2 cellular contexts compared by ENCODE assay signal in the genomic region with DNA sequence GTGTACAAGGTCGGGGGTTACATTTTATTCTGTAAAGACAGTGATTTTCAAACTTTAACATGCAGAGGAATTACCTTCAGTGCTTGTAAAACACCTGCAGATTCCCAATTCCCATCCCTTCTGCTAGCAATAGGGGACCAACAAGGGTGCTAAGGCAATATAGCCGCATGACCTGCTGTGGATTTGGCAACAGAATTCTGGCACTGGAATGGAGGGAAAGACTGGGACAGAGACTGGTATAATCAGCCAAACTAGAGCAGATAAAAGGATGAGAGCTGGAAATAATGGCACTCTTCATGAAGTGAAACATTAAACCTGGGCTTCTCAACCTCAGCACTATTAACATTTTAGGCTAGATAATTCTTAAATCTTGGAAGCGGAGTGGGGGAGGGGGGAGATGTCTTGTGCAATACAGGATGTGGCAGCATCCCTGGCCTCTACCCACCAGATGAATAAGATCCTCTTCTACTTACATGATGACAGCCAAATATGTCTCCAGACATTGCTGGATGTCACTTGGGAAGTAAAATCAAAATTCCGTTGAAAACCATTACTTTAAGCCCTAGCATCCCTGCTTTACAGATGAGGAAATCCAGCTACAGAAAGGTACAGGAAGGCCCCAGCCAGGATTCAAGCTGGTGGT.
TF ChIP-seq lines count a peak whose summit lies in the region.

No MANE protein-coding gene starts in this region.

TF ChIP-seq in K562, 482 proteins besides CTCF, POLR2A, EP300 and RAD21 (continued from another document):
- TF ChIP-seq ZNF644 (tag; IDR thresholded peaks at IDR 0.05; ENCODE audit: low read depth), result no peak

TF ChIP-seq in liver, 16 proteins besides CTCF, POLR2A, EP300 and RAD21:
- TF ChIP-seq, protein P1, sequence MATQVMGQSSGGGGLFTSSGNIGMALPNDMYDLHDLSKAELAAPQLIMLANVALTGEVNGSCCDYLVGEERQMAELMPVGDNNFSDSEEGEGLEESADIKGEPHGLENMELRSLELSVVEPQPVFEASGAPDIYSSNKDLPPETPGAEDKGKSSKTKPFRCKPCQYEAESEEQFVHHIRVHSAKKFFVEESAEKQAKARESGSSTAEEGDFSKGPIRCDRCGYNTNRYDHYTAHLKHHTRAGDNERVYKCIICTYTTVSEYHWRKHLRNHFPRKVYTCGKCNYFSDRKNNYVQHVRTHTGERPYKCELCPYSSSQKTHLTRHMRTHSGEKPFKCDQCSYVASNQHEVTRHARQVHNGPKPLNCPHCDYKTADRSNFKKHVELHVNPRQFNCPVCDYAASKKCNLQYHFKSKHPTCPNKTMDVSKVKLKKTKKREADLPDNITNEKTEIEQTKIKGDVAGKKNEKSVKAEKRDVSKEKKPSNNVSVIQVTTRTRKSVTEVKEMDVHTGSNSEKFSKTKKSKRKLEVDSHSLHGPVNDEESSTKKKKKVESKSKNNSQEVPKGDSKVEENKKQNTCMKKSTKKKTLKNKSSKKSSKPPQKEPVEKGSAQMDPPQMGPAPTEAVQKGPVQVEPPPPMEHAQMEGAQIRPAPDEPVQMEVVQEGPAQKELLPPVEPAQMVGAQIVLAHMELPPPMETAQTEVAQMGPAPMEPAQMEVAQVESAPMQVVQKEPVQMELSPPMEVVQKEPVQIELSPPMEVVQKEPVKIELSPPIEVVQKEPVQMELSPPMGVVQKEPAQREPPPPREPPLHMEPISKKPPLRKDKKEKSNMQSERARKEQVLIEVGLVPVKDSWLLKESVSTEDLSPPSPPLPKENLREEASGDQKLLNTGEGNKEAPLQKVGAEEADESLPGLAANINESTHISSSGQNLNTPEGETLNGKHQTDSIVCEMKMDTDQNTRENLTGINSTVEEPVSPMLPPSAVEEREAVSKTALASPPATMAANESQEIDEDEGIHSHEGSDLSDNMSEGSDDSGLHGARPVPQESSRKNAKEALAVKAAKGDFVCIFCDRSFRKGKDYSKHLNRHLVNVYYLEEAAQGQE (IDR thresholded peaks at IDR 0.05), result no peak
- TF ChIP-seq EGR1 (IDR thresholded peaks at IDR 0.05; ENCODE audit: low read depth in 2 of 2) (no peak), YY1 (IDR thresholded peaks at IDR 0.05) (no peak), SP1 (IDR thresholded peaks at IDR 0.05) (no peak), HNF4G (IDR thresholded peaks at IDR 0.05) (no peak), FOXA2 (IDR thresholded peaks at IDR 0.05) (no peak), FOXA1 (IDR thresholded peaks at IDR 0.05) (no peak), HNF4A (conservative IDR thresholded peaks at IDR 0.05) (no peak), GABPA (IDR thresholded peaks at IDR 0.05 in 1 of 2, conservative IDR thresholded peaks at IDR 0.05 in 1 of 2) (no peak), ATF3 (IDR thresholded peaks at IDR 0.05) (no peak), JUND (IDR thresholded peaks at IDR 0.05) (no peak), MAX (IDR thresholded peaks at IDR 0.05) (no peak), NR2F2 (IDR thresholded peaks at IDR 0.05) (no peak), TAF1 (conservative IDR thresholded peaks at IDR 0.05) (no peak), ZBTB33 (IDR thresholded peaks at IDR 0.05) (no peak), RXRA (IDR thresholded peaks at IDR 0.05) (no peak)
